8 cellular contexts compared by ENCODE assay signal in the genomic region with DNA sequence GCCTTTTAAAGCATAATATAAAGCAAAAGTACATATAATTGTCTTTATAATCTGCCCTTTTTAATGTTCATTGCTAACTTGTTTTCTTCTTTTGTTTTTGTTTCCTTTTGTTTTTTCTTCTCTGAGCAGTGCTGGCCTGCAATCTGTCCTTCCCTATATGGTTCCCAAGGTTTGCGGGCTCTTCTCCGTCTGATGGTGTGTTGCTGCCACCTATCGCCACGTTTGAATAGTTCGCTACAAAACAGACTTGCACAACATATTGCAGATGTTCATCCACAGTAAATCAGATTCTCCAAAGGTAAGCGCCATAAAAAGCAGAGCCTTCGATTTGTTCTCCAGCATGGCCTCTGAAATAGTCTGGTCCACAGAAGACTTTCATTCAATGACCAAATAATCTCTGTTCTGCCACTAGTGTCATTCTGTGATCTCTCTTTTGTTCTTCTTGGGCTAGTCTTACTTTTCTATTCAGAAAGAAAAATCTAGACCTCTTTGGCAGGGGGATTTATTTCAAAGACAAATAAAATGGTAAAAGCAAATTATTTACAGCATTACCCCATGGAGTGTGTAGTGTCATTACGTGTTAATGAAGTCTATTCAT. TPM values are rescaled to one million over a fixed set of nuclear protein-coding genes. Genes with fewer than 3 reads are reported as not detected.
DNase-seq lines count a peak whose midpoint lies in the region; ATAC-seq and TF ChIP-seq lines count a peak whose summit lies in the region.

No MANE protein-coding gene starts in this region.

- H3K4me2 ChIP-seq in SU-DHL-6 (ENCODE audit: low read depth, low read length, poor library complexity, severe bottlenecking): no peak overlapping the region

- peaks cover 6% of the 10 kb centered on the region for H3K4me1 Mint-ChIP-seq in brain

- no peaks in the 10 kb centered on the region for H3F3A ChIP-seq in SU-DHL-6 (ENCODE audit: insufficient read depth)

- in situ Hi-C loops in ACHN (cut with HindIII; ENCODE audit: low pct_ligation_motif_present, low pct_unique_long_range_greater_than_20kb, low sequenced_read_pairs): no loop called here

- DNase-seq in ACHN (peak; percentile 84), NCI-H1436 (lab: John Stamatoyannopoulos, UW) (peak; percentile 58), iPS-NIHi11 (ENCODE audit: low spot score) (peak; percentile 65)
- peak; percentile 52 for DNase-seq in stimulated activated CD4-positive, alpha-beta T cell treated with anti-CD3 and anti-CD28 coated beads, Interleukin-15, amount 100 ng/mL, for 24 hours

- H3K27ac ChIP-seq in SU-DHL-6 (ENCODE audit: low read depth, low read length): no peak overlapping the region

- H3K27ac Mint-ChIP-seq in brain: no peak overlapping the region

- H3K4me3 Mint-ChIP-seq in brain: no peak overlapping the region

- peak; percentile 87 for ATAC-seq in GM18502 (IDR thresholded peaks at IDR 0.05; ENCODE audit: poor library complexity, unreplicated experiment)
- ATAC-seq in HG02884 (IDR thresholded peaks at IDR 0.05; ENCODE audit: unreplicated experiment): peak; percentile 86

- H3K9me3 Mint-ChIP-seq in brain: no peaks in the 10 kb centered on the region

- no peaks in the 10 kb centered on the region for H3K36me3 Mint-ChIP-seq in brain

- no peaks in the 10 kb centered on the region for H3K27me3 ChIP-seq in SU-DHL-6 (ENCODE audit: low read length)

- peak; percentile 65 for TF ChIP-seq CTCF in SU-DHL-6 (IDR thresholded peaks at IDR 0.05; ENCODE audit: insufficient read depth, low read length, poor library complexity, severe bottlenecking)
- peak; percentile 84 to 92 for TF ChIP-seq CTCF in brain (conservative IDR thresholded peaks at IDR 0.05)

- no peaks in the 10 kb centered on the region for H3K79me2 ChIP-seq in SU-DHL-6 (ENCODE audit: insufficient read depth, low read length)

- H4K20me1 ChIP-seq in SU-DHL-6 (ENCODE audit: low read depth, low read length): no peaks in the 10 kb centered on the region

- no peaks in the 10 kb centered on the region for H3K9me3 ChIP-seq in SU-DHL-6 (ENCODE audit: insufficient read depth, low read length)

- H3K4me3 ChIP-seq in SU-DHL-6 (ENCODE audit: insufficient read depth, low read length, poor library complexity, severe bottlenecking): no peak overlapping the region

- no peaks in the 10 kb centered on the region for H3K27me3 Mint-ChIP-seq in brain

- H3K36me3 ChIP-seq in SU-DHL-6 (ENCODE audit: low read length): no peaks in the 10 kb centered on the region

- H2AFZ ChIP-seq in SU-DHL-6 (ENCODE audit: low read depth, low read length, severe bottlenecking): no peak overlapping the region

- no peak overlapping the region for H3K9ac ChIP-seq in SU-DHL-6 (ENCODE audit: low read length)

- no peaks in the 10 kb centered on the region for H3K9me2 ChIP-seq in SU-DHL-6 (replicated peaks; ENCODE audit: insufficient read depth, low read length)

RNA-seq across cellular contexts. Expression of gene C12orf50, which starts 33.5 kb away (rescaled TPM):
- not detected for polyA plus RNA-seq in brain (ENCODE audit: insufficient read depth, low read depth, low replicate concordance)
